In the genomic region with DNA sequence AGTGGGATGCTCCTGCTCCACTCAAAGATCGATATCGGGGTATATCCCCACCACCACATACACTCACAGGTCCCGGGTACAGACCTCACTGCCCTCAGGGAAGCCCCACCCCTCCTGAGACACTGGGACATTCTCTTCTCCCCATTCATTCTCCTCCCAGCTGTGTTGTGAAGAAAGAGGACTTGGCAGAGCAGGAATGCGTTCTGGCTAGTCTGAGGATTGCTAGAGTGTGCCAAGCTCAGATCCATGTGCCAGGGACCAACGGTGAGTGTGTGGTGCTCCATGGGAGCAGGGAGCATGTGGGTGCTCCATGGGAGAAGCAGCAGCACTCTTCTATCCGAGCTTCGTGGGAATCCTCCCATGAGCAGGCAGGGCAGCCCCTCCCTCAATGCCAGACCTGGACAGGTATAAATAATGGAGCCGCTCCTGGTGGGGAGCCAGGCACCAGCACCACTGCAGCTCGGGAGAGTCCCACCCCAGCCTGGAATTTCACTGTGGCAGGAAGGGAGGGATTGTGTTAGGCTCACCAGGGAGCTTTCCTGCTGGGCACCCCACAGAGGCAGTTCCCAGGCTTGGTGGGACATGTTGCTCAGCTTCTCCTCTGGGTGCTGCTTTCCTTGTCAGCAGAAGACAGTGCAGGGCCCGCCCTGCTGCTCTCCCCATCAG, we compare ENCODE assay signal across 12 cellular contexts. TPM values are rescaled to one million over a fixed set of nuclear protein-coding genes. Genes with fewer than 3 reads are reported as not detected.
DNase-seq lines count a peak whose midpoint lies in the region; ATAC-seq and TF ChIP-seq lines count a peak whose summit lies in the region.
"Had no signal": no experiment of that assay in that cellular context is flagged by ENCODE, and none has a peak within 500 bp of the region (broad histone marks: within the 10 kb centered on the region; RNA-seq: fewer than 3 reads in every experiment).

No MANE protein-coding gene starts in this region.

- TF ChIP-seq CTCF in AG10803 (conservative IDR thresholded peaks at IDR 0.05; ENCODE audit: low read length) = no peak
- TF ChIP-seq CTCF in choroid plexus epithelial cell (conservative IDR thresholded peaks at IDR 0.05; ENCODE audit: low read depth, low read length) = no peak

- DNase-seq in AG10803 (ENCODE audit: low read depth) = peak; percentile 84
- DNase-seq in HT-29 (ENCODE audit: low spot score) = peak; percentile 78
- DNase-seq in choroid plexus epithelial cell (ENCODE audit: low read depth) = peak; percentile 10
- DNase-seq in midbrain (lab: John Stamatoyannopoulos, UW) = peak; percentile 15
- DNase-seq in RKO (ENCODE audit: low spot score) = no peak
- no peak for DNase-seq in NCI-H1930 (lab: John Stamatoyannopoulos, UW)
- no peak for DNase-seq in cortex of kidney (lab: John Stamatoyannopoulos, UW)

- ATAC-seq in HG02588 (IDR thresholded peaks at IDR 0.05; ENCODE audit: unreplicated experiment) = no peak

- H3K4me3 ChIP-seq in AG10803 (ENCODE audit: low read length) (no peak overlapping the region), choroid plexus epithelial cell (ENCODE audit: low read depth, low read length) (no peak overlapping the region)

RNA-seq across cellular contexts. Expression of gene KRT5, which starts 2.3 kb away (rescaled TPM):
- total RNA-seq in HT-29 (2014; rRNA removed; shearing (Covaris generic)) = not detected in 2 replicates
- total RNA-seq: glomerular endothelial cell, H1, lung microvascular endothelial cell had no signal

RNA-seq across cellular contexts. Expression of gene KRT6A, which starts 29.4 kb away (rescaled TPM):
- total RNA-seq in HT-29 (2014; rRNA removed; shearing (Covaris generic)) = not detected in 2 replicates
- total RNA-seq: glomerular endothelial cell, H1, lung microvascular endothelial cell had no signal

RNA-seq across cellular contexts. Expression of gene KRT71, which starts 30.5 kb away (rescaled TPM):
- total RNA-seq in HT-29 (2014; rRNA removed; shearing (Covaris generic)) = not detected in 2 replicates
- total RNA-seq: glomerular endothelial cell, H1, lung microvascular endothelial cell, renal cortical epithelial cell had no signal

RNA-seq across cellular contexts. Expression of gene KRT6C, which starts 48.9 kb away (rescaled TPM):
- total RNA-seq in HT-29 (2014; rRNA removed; shearing (Covaris generic)) = not detected in 2 replicates
- total RNA-seq: glomerular endothelial cell, H1, lung microvascular endothelial cell, renal cortical epithelial cell had no signal

RNA-seq across cellular contexts. Expression of gene KRT74, which starts 51.2 kb away (rescaled TPM):
- not detected in 2 replicates for total RNA-seq in HT-29 (2014; rRNA removed; shearing (Covaris generic))
- total RNA-seq: glomerular endothelial cell, H1, lung microvascular endothelial cell, renal cortical epithelial cell had no signal

Comparison
In these comparisons a context has a peak if more than half of its experiments do, and no peak if none do; other contexts are left out.
1. DNase-seq: peak in AG10803 (single experiment), HT-29 (single experiment), choroid plexus epithelial cell (single experiment) and midbrain (single experiment); none in RKO (single experiment), NCI-H1930 (0 of 2) and cortex of kidney (single experiment).